In genomic region chr10:60728056-60728455, GRCh38 we compare ENCODE assay signal across 18 cellular contexts. TPM values are rescaled to one million over a fixed set of nuclear protein-coding genes. Genes with fewer than 3 reads are reported as not detected.
DNase-seq lines count a peak whose midpoint lies in the region; ATAC-seq and TF ChIP-seq lines count a peak whose summit lies in the region.
"Had no signal": no experiment of that assay in that cellular context is flagged by ENCODE, and none has a peak within 500 bp of the region (broad histone marks: within the 10 kb centered on the region; RNA-seq: fewer than 3 reads in every experiment).

No MANE protein-coding gene starts in this region.

- H3K4me3 ChIP-seq in CD8-positive, alpha-beta T cell (ENCODE audit: low read depth, low read length) = no peak overlapping the region
- no peak overlapping the region for H3K4me3 ChIP-seq in sigmoid colon
- H3K4me3 ChIP-seq: body of pancreas, GM23338, right lobe of liver, thoracic aorta had no signal

- TF ChIP-seq EP300 in sigmoid colon (IDR thresholded peaks at IDR 0.05) = no peak

- POLR2A ChIA-PET in CD8-positive, alpha-beta T cell (lab: Charles Lee) = no interaction called here

- ATAC-seq in CD8-positive, alpha-beta T cell = peak; percentile 65
- ATAC-seq in effector memory CD8-positive, alpha-beta T cell (replicated peaks) = peak; percentile 63
- ATAC-seq: body of pancreas, GM23338, left colon, Panc1, right lobe of liver had no signal

- CTCF ChIA-PET in CD8-positive, alpha-beta T cell (lab: Charles Lee) = no interaction called here

- H3K9me3 Mint-ChIP-seq in CD8-positive, alpha-beta T cell = no peaks in the 10 kb centered on the region
- H3K9me3 Mint-ChIP-seq in effector memory CD8-positive, alpha-beta T cell = no peaks in the 10 kb centered on the region
- H3K9me3 Mint-ChIP-seq in glutamatergic neuron (ENCODE audit: unreplicated experiment) = peaks cover 2% of the 10 kb centered on the region
- H3K9me3 Mint-ChIP-seq: GM23338 had no signal

- H3K9me3 ChIP-seq in CD8-positive, alpha-beta T cell (ENCODE audit: low read length) = no peaks in the 10 kb centered on the region
- H3K9me3 ChIP-seq in sigmoid colon = no peaks in the 10 kb centered on the region
- H3K9me3 ChIP-seq: BE2C, body of pancreas, right lobe of liver, thoracic aorta had no signal

- intact Hi-C loops in CD8-positive, alpha-beta T cell (cut with DNase I, micrococcal nuclease) = no loop called here
- intact Hi-C loops in sigmoid colon (cut with DNase I) = no loop called here

- no peak overlapping the region for H3K27ac ChIP-seq in CD8-positive, alpha-beta T cell (ENCODE audit: low read depth, low read length)
- no peak overlapping the region for H3K27ac ChIP-seq in sigmoid colon
- H3K27ac ChIP-seq: body of pancreas, right lobe of liver, thoracic aorta had no signal

- peak overlapping the region; percentile 78 for H3K27ac Mint-ChIP-seq in CD8-positive, alpha-beta T cell
- peak overlapping the region; percentile 85 to 92 for H3K27ac Mint-ChIP-seq in effector memory CD8-positive, alpha-beta T cell
- H3K27ac Mint-ChIP-seq in glutamatergic neuron (ENCODE audit: unreplicated experiment) = no peak overlapping the region
- H3K27ac Mint-ChIP-seq: GM23338 had no signal

- peaks cover 49% of the 10 kb centered on the region for H3K4me1 Mint-ChIP-seq in CD8-positive, alpha-beta T cell (ENCODE audit: low read depth)
- H3K4me1 Mint-ChIP-seq in effector memory CD8-positive, alpha-beta T cell (ENCODE audit: low read depth in 2 of 2) = peaks cover 23 to 60% of the 10 kb centered on the region in 2 donors
- no peaks in the 10 kb centered on the region for H3K4me1 Mint-ChIP-seq in glutamatergic neuron (ENCODE audit: low read depth, unreplicated experiment)

- no peaks in the 10 kb centered on the region for H3K27me3 ChIP-seq in CD8-positive, alpha-beta T cell (ENCODE audit: insufficient read depth, low read length)
- H3K27me3 ChIP-seq in sigmoid colon = peaks cover 3 to 9% (median 6%) of the 10 kb centered on the region in 3 donors
- H3K27me3 ChIP-seq: body of pancreas had no signal

- no peaks in the 10 kb centered on the region for H3K36me3 Mint-ChIP-seq in CD8-positive, alpha-beta T cell
- H3K36me3 Mint-ChIP-seq in effector memory CD8-positive, alpha-beta T cell (ENCODE audit: insufficient read depth) = peaks cover 4% of the 10 kb centered on the region
- H3K36me3 Mint-ChIP-seq in glutamatergic neuron (ENCODE audit: unreplicated experiment) = no peaks in the 10 kb centered on the region

- H3K27me3 Mint-ChIP-seq in CD8-positive, alpha-beta T cell (ENCODE audit: low read depth) = peaks cover 19% of the 10 kb centered on the region
- peaks cover 0 to 6% of the 10 kb centered on the region in 2 donors for H3K27me3 Mint-ChIP-seq in effector memory CD8-positive, alpha-beta T cell
- peaks cover 3% of the 10 kb centered on the region for H3K27me3 Mint-ChIP-seq in glutamatergic neuron (ENCODE audit: unreplicated experiment)

- WGBS in sigmoid colon, 2 donors = 63 to 83% methylated on average over 5 of the region's 5 CpGs

- peaks cover 17% of the 10 kb centered on the region for H3K4me1 ChIP-seq in CD8-positive, alpha-beta T cell (ENCODE audit: insufficient read depth, low read length)
- H3K4me1 ChIP-seq in sigmoid colon = peaks cover 0 to 6% (median 4%) of the 10 kb centered on the region in 4 donors
- H3K4me1 ChIP-seq: BE2C had no signal

- TF ChIP-seq CTCF in CD8-positive, alpha-beta T cell (IDR thresholded peaks at IDR 0.05) = no peak
- TF ChIP-seq CTCF in sigmoid colon (IDR thresholded peaks at IDR 0.05) = no peak
- no peak for TF ChIP-seq CTCF in glutamatergic neuron (IDR thresholded peaks at IDR 0.05; ENCODE audit: partially characterized antibody, unreplicated experiment)

- TF ChIP-seq POLR2A in sigmoid colon (IDR thresholded peaks at IDR 0.05) = no peak

- no peaks in the 10 kb centered on the region for H3K36me3 ChIP-seq in CD8-positive, alpha-beta T cell (ENCODE audit: insufficient read depth, low read length)
- H3K36me3 ChIP-seq in sigmoid colon = no peaks in the 10 kb centered on the region
- H3K36me3 ChIP-seq: BE2C, right lobe of liver, thoracic aorta had no signal

- peak; percentile 48 for DNase-seq in A172 (ENCODE audit: low spot score)
- DNase-seq in CD8-positive, alpha-beta T cell = no peak
- DNase-seq in T-helper 22 cell (ENCODE audit: low read depth) = peak; percentile 18
- no peak for DNase-seq in effector memory CD8-positive, alpha-beta T cell
- DNase-seq in GM03348 (ENCODE audit: low spot score) = no peak
- no peak for DNase-seq in sigmoid colon
- DNase-seq in glutamatergic neuron = no peak
- no peak for DNase-seq in GDM1 (lab: John Stamatoyannopoulos, UW)
- DNase-seq: BE2C, body of pancreas, DMS79 treated with DMSO at 0.1 percent for 48 hours, left colon, NCI-H2081, NCI-H69, right lobe of liver had no signal

- peak overlapping the region; percentile 48 for H3K4me3 Mint-ChIP-seq in CD8-positive, alpha-beta T cell
- H3K4me3 Mint-ChIP-seq in effector memory CD8-positive, alpha-beta T cell = peak overlapping the region; percentile 71 to 76
- H3K4me3 Mint-ChIP-seq in glutamatergic neuron (ENCODE audit: unreplicated experiment) = no peak overlapping the region
- H3K4me3 Mint-ChIP-seq: GM23338 had no signal

RNA-seq across cellular contexts. Expression of gene CDK1, which starts 50.2 kb away (rescaled TPM):
- total RNA-seq in A172 (2014; rRNA removed; shearing (Covaris generic)) = 230 and 248 TPM in 2 replicates
- 1 to 10 TPM in 1 of 2 experiments, under 1 TPM in 1; 0.31 to 1.6 TPM for total RNA-seq in CD8-positive, alpha-beta T cell
- 1 to 10 TPM in 3 of 4 donors, under 1 TPM in 1; 0.33 to 2.7 (median 1.8) TPM for total RNA-seq in sigmoid colon
- 10 to 100 TPM in 2 of 3 donors, 1 to 10 TPM in 1; 4.2 to 23.9 (median 20.8) TPM for polyA plus RNA-seq in sigmoid colon
- 10.4 TPM for total RNA-seq in glutamatergic neuron (ENCODE audit: unreplicated experiment)

Comparison
In these comparisons a context has a peak if more than half of its experiments do, and no peak if none do; other contexts are left out.
1. DNase-seq: peak in A172 (single experiment) and T-helper 22 cell (single experiment); none in CD8-positive, alpha-beta T cell (0 of 7), effector memory CD8-positive, alpha-beta T cell (0 of 3), GM03348 (single experiment), sigmoid colon (single experiment), glutamatergic neuron (single experiment) and GDM1 (single experiment).
2. RNA of gene CDK1, which starts 50.2 kb away (total RNA-seq): 230 to 248 TPM in A172; 10.4 TPM in glutamatergic neuron (single experiment), 0.33 to 2.7 TPM in sigmoid colon and 0.31 to 1.6 TPM in CD8-positive, alpha-beta T cell; every median in the first group is over 10 times any median in the second.